26 cellular contexts compared by ENCODE assay signal in the genomic region with DNA sequence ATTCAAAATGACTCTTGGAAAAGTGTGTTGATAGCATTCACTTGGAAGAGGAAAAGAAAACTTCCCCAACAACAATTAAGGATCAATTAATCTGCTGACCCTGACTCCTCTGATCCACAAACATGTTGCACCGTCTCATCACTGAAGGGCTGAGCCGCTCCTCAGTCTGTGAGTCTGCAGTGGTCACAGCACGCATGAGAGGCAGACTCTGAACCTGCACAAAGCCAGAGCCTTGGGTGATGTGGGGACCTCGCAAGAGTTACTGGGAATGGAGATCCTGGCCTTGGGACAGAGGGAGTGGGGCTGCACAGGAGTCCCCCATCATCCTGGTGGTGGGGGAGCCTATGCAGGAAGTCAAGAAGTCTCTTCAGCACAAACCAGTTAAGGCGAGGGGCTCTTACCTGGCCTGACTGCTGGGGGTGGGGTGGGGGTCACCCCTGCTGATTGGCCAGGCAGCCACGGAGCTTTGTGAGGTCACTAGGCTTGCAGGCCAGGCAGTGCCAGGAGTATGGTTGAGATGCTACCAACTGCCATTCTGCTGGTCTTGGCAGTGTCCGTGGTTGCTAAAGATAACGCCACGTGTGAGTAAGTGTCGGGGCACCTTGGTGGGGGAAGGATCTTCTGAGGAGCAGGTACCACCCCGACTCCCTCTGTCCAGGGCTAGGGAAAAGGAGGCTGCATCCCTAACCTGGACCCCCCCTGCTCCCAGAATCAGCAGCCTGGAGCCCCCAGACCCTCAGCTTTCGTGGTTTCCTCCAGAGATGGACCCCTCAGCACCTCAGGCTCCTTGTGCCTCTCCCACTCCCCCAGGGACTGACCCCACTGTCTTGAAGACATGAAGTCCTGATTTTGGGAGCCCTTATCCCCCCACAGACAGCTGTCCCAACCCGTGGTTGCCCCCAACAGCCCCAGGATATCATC. TPM values are rescaled to one million over a fixed set of nuclear protein-coding genes. Genes with fewer than 3 reads are reported as not detected.
DNase-seq lines count a peak whose midpoint lies in the region; ATAC-seq, FAIRE-seq and TF ChIP-seq lines count a peak whose summit lies in the region.
"Had no signal": no experiment of that assay in that cellular context is flagged by ENCODE, and none has a peak within 500 bp of the region (broad histone marks: within the 10 kb centered on the region; RNA-seq: fewer than 3 reads in every experiment).

A gene (plus strand): TSS at position 477 of the 921 bp plus-strand sequence. CDS start 32 bp downstream, at position 509.

- H3K4me1 Mint-ChIP-seq in endothelial cell (ENCODE audit: unreplicated experiment) = peaks cover 4% of the 10 kb centered on the region
- peaks cover 5% of the 10 kb centered on the region for H3K4me1 Mint-ChIP-seq in chondrocyte (ENCODE audit: low read depth)

- ATAC-seq in sciatic nerve = no peak
- ATAC-seq: foreskin keratinocyte, HCT116, right lobe of liver had no signal

- H3K36me3 Mint-ChIP-seq in endothelial cell (ENCODE audit: low read depth, unreplicated experiment) = peaks cover 17% of the 10 kb centered on the region
- no peaks in the 10 kb centered on the region for H3K36me3 Mint-ChIP-seq in chondrocyte (ENCODE audit: low read depth)

- H3K9me3 Mint-ChIP-seq in endothelial cell (ENCODE audit: unreplicated experiment) (no peaks in the 10 kb centered on the region), chondrocyte (ENCODE audit: low read depth) (no peaks in the 10 kb centered on the region)
- H3K9me3 Mint-ChIP-seq: activated T-helper 1 cell treated with anti-CD3 and anti-CD28 coated beads, Interleukin-12 subunit alpha, Interleukin-12 subunit beta, Interleukin-2, Interleukin-4 antibody, amounts not matched to agents 30 ng/mL and 10 ng/mL and 1 ng/mL, durations not matched to agents 14 hours and 24 hours and 36 hours had no signal

- H3K27ac Mint-ChIP-seq in endothelial cell (ENCODE audit: unreplicated experiment) (peak within 1 kb of the TSS; percentile 49), chondrocyte (ENCODE audit: unreplicated experiment) (no peak within 1 kb of the TSS)
- H3K27ac Mint-ChIP-seq: activated T-helper 1 cell treated with anti-CD3 and anti-CD28 coated beads, Interleukin-12 subunit alpha, Interleukin-12 subunit beta, Interleukin-2, Interleukin-4 antibody, amounts not matched to agents 30 ng/mL and 10 ng/mL and 1 ng/mL, durations not matched to agents 14 hours and 24 hours and 36 hours had no signal

- peak within 1 kb of the TSS; percentile 71 for H3K4me3 Mint-ChIP-seq in endothelial cell (ENCODE audit: unreplicated experiment)
- no peak within 1 kb of the TSS for H3K4me3 Mint-ChIP-seq in chondrocyte (ENCODE audit: unreplicated experiment)
- H3K4me3 Mint-ChIP-seq: activated T-helper 1 cell treated with anti-CD3 and anti-CD28 coated beads, Interleukin-12 subunit alpha, Interleukin-12 subunit beta, Interleukin-2, Interleukin-4 antibody, amounts not matched to agents 30 ng/mL and 10 ng/mL and 1 ng/mL, durations not matched to agents 14 hours and 24 hours and 36 hours had no signal

- H3K27me3 Mint-ChIP-seq in endothelial cell (ENCODE audit: unreplicated experiment) (peaks cover 48% of the 10 kb centered on the region), chondrocyte (ENCODE audit: low read depth) (peaks cover 23% of the 10 kb centered on the region)

- DNase-seq in activated T-cell treated with anti-CD3 and anti-CD28 coated beads, Interleukin-2, amount 50 U/mL, for 1 hour = peak; percentile 8
- DNase-seq in activated T-cell treated with anti-CD3 and anti-CD28 coated beads for 4 hours = no peak
- no peak for DNase-seq in HTR-8/SVneo (ENCODE audit: insufficient read length, low spot score)
- DNase-seq in endothelial cell (ENCODE audit: low spot score) = peak; percentile 9
- peak; percentile 45 for DNase-seq in sciatic nerve (ENCODE audit: low spot score)
- DNase-seq in UCSD-AML1 (lab: John Stamatoyannopoulos, UW; ENCODE audit: unreplicated experiment) = no peak
- no peak for DNase-seq in chondrocyte (ENCODE audit: low spot score)
- no peak for DNase-seq in COLO668 (lab: John Stamatoyannopoulos, UW; ENCODE audit: unreplicated experiment)
- DNase-seq: activated CD4-positive, alpha-beta T cell treated with anti-CD3 and anti-CD28 coated beads, Interleukin-2, amount 50 U/mL, for 1 hour; EL; foreskin keratinocyte; NCI-H187; NCI-H2227 treated with DMSO at 0.1 percent for 48 hours; NCI-H774; right lobe of liver; SHP77 treated with DMSO at 0.1 percent for 48 hours; stimulated activated naive CD4-positive, alpha-beta T cell treated with Interleukin-2 at 50 U/mL for 16 hours; transverse colon had no signal

- intact Hi-C loops in sciatic nerve (cut with DNase I) = no loop called here

- TF ChIP-seq CTCF in endothelial cell (IDR thresholded peaks at IDR 0.05; ENCODE audit: unreplicated experiment) (no peak), chondrocyte (IDR thresholded peaks at IDR 0.05) (no peak)

- peak; percentile 13 for FAIRE-seq in HTR-8/SVneo (lab: Jason Lieb, UNC)
- FAIRE-seq: TTC549 had no signal

RNA-seq across cellular contexts. Expression of the gene that starts here (rescaled TPM):
- 2.8 TPM for total RNA-seq in endothelial cell (ENCODE audit: unreplicated experiment)
- 1.5 TPM for total RNA-seq in sciatic nerve
- 0.45 to 0.74 TPM (median 0.63 TPM) in 3 replicates for total RNA-seq in chondrocyte
- total RNA-seq: A172; activated T-helper 1 cell treated with anti-CD3 and anti-CD28 coated beads, Interleukin-12 subunit alpha, Interleukin-12 subunit beta, Interleukin-2, Interleukin-4 antibody, amounts not matched to agents 30 ng/mL and 10 ng/mL and 1 ng/mL, durations not matched to agents 14 hours and 24 hours and 36 hours; bronchial epithelial cell; epithelial cell of proximal tubule; foreskin keratinocyte; hepatocyte; HT1080; transverse colon had no signal

Comparison
In these comparisons a context has a peak if more than half of its experiments do, and no peak if none do; other contexts are left out.
1. DNase-seq: peak in activated T-cell treated with anti-CD3 and anti-CD28 coated beads, Interleukin-2, amount 50 U/mL, for 1 hour (single experiment), endothelial cell (single experiment) and sciatic nerve (single experiment); none in activated T-cell treated with anti-CD3 and anti-CD28 coated beads for 4 hours (single experiment), HTR-8/SVneo (single experiment), UCSD-AML1 (single experiment), chondrocyte (single experiment) and COLO668 (single experiment).